Comparison of ENCODE assay signal across 2 cellular contexts in genomic region chr20:18091624-18092023, GRCh38.
TF ChIP-seq lines count a peak whose summit lies in the region.

No MANE protein-coding gene starts in this region.

TF ChIP-seq in GM23338, 12 proteins besides CTCF, POLR2A, EP300 and RAD21:
- TF ChIP-seq POLR2AphosphoS5 (IDR thresholded peaks at IDR 0.05; ENCODE audit: low read depth) (no peak), CREB1 (CRISPR knock-in tag; IDR thresholded peaks at IDR 0.05; ENCODE audit: low read depth) (no peak), JUNB (IDR thresholded peaks at IDR 0.05; ENCODE audit: unreplicated experiment) (no peak), ETS1 (IDR thresholded peaks at IDR 0.05) (no peak), ZNF331 (CRISPR knock-in tag; IDR thresholded peaks at IDR 0.05; ENCODE audit: low read depth) (no peak), EZH2phosphoT487 (IDR thresholded peaks at IDR 0.05; ENCODE audit: unreplicated experiment) (no peak), REST (IDR thresholded peaks at IDR 0.05; ENCODE audit: unreplicated experiment) (no peak), ZNF462 (CRISPR knock-in tag; IDR thresholded peaks at IDR 0.05) (no peak), ZNF114 (CRISPR knock-in tag; IDR thresholded peaks at IDR 0.05) (no peak), STAT1 (IDR thresholded peaks at IDR 0.05; ENCODE audit: unreplicated experiment) (no peak), EZH2 (IDR thresholded peaks at IDR 0.05; ENCODE audit: low read depth, unreplicated experiment) (no peak), NANOG (IDR thresholded peaks at IDR 0.05; ENCODE audit: borderline replicate concordance) (no peak)

TF ChIP-seq in K562, 482 proteins besides CTCF, POLR2A, EP300 and RAD21:
- TF ChIP-seq FOSL1 (tag; conservative IDR thresholded peaks at IDR 0.05) (0 out of 2 replicates have a peak, but pooled peaks have one; percentile 15), NCOR1 (IDR thresholded peaks at IDR 0.05) (no peak)
TF ChIP-seq in K562: peak in this region for 1.
